8 cellular contexts compared by ENCODE assay signal in genomic region chr9:116494815-116495634, GRCh38.
A peak's percentile ranks its signal among the peaks of the same experiment; 100 is the strongest.
DNase-seq lines count a peak whose midpoint lies in the region; ATAC-seq and TF ChIP-seq lines count a peak whose summit lies in the region.
"Had no signal": no experiment of that assay in that cellular context is flagged by ENCODE, and none has a peak within 500 bp of the region (broad histone marks: within the 10 kb centered on the region; RNA-seq: fewer than 3 reads in every experiment).

No MANE protein-coding gene starts in this region.

- H3K4me3 ChIP-seq in RWPE2 (ENCODE audit: severe bottlenecking), result no peak overlapping the region
- no peak overlapping the region for H3K4me3 ChIP-seq in fibroblast of pulmonary artery (replicated peaks; ENCODE audit: low read depth, low read length)

- no peaks in the 10 kb centered on the region for H3K27me3 ChIP-seq in RWPE2 (ENCODE audit: insufficient read depth, poor library complexity, severe bottlenecking)

- POLR2A ChIA-PET in HEK293T (lab: Yijun Ruan, JAX), result no interaction called here

- H3K36me3 ChIP-seq in RWPE2 (ENCODE audit: low read depth), result no peaks in the 10 kb centered on the region

- CTCF ChIA-PET in HEK293T (lab: Yijun Ruan, JAX), result interaction anchor here (0.6 to 1.0 kb wide), 3 partner anchors 11 to 160 kb away, joined by 3 read pairs; no protein-coding TSS in a partner anchor

- peaks cover 2% of the 10 kb centered on the region for H3K4me1 ChIP-seq in RWPE2 (ENCODE audit: insufficient read depth, poor library complexity, severe bottlenecking)

- DNase-seq in HEK293T (ENCODE audit: extremely low spot score) (peak; percentile 33), RWPE2 (ENCODE audit: low spot score) (no peak), fibroblast of pulmonary artery (ENCODE audit: low read depth) (no peak), NCI-H446 (lab: John Stamatoyannopoulos, UW) (no peak)
- peak; percentile 39 to 51 for DNase-seq in stimulated activated CD4-positive, alpha-beta T cell treated with anti-CD3 and anti-CD28 coated beads, Interleukin-2, amount 100 ng/mL, for 24 hours

- H3K9me3 ChIP-seq in RWPE2 (ENCODE audit: severe bottlenecking), result no peaks in the 10 kb centered on the region

- H3K27ac ChIP-seq in RWPE2 (ENCODE audit: poor library complexity, severe bottlenecking), result no peak overlapping the region

- TF ChIP-seq CTCF in GM12873 (IDR thresholded peaks at IDR 0.05; ENCODE audit: insufficient read depth, low read depth, low read length, missing control alignments), result peak; percentile 91
- TF ChIP-seq CTCF in RWPE2 (IDR thresholded peaks at IDR 0.05; ENCODE audit: poor library complexity, severe bottlenecking), result peak; percentile 74
- TF ChIP-seq CTCF in fibroblast of pulmonary artery (IDR thresholded peaks at IDR 0.05; ENCODE audit: low read length, missing control alignments), result peak; percentile 69

- ATAC-seq in RWPE2 (ENCODE audit: low read depth) (no peak), GM19395 (IDR thresholded peaks at IDR 0.05; ENCODE audit: unreplicated experiment) (no peak)
- ATAC-seq: T-cell had no signal

TF ChIP-seq in HEK293T, 16 proteins besides CTCF, POLR2A, EP300 and RAD21:
- TF ChIP-seq FOXM1 (IDR thresholded peaks at IDR 0.05; ENCODE audit: borderline replicate concordance), result no peak

Comparison
In these comparisons a context has a peak if more than half of its experiments do, and no peak if none do; other contexts are left out.
1. DNase-seq: peak in HEK293T (single experiment) and stimulated activated CD4-positive, alpha-beta T cell treated with anti-CD3 and anti-CD28 coated beads, Interleukin-2, amount 100 ng/mL, for 24 hours (2 of 2); none in RWPE2 (single experiment), fibroblast of pulmonary artery (single experiment) and NCI-H446 (0 of 2).
2. Peak in every context shown above with its lines, with median percentiles within 50 percentile points of each other: CTCF ChIP-seq.